In the genomic region with DNA sequence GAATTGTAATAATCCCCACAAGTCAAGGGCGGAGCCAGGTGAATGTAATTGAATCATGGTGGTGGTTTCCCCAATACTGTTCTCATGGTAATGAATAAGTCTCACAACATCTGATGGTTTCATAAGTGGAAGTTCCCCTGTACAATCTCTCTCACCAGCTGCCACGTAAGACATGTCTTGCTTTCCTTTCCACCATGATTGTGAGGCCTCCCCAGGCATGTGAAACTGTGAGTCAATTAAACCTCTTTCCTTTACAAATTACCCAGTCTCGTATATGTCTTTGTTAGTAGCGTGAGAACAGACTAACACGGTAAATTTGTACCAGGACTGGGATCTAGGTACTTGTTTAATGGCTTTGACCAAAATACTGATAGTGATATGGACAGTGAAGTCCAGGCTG, we compare ENCODE assay signal across 21 cellular contexts.
DNase-seq lines count a peak whose midpoint lies in the region; ATAC-seq, FAIRE-seq and TF ChIP-seq lines count a peak whose summit lies in the region.
"Had no signal": no experiment of that assay in that cellular context is flagged by ENCODE, and none has a peak within 500 bp of the region (broad histone marks: within the 10 kb centered on the region; RNA-seq: fewer than 3 reads in every experiment).

No MANE protein-coding gene starts in this region.

- 7% methylated on average over 5 of the region's 5 CpGs for WGBS in GM12878 (ENCODE audit: insufficient coverage, insufficient replicate concordance, low lambda C conversion rate, missing lambda C conversion rate)
- WGBS in mesenchymal stem cell: 92% methylated on average over 5 of the region's 5 CpGs

- H2BK15ac ChIP-seq in mesenchymal stem cell (ENCODE audit: low read depth, poor library complexity, severe bottlenecking): no peak overlapping the region

- no peak for TF ChIP-seq RAD21 in GM12878 (IDR thresholded peaks at IDR 0.05; ENCODE audit: insufficient read depth, low read depth, low read length)

- BruUV-seq in GM12878 (replicated peaks; lab: Mats Ljungman, UMichigan): no TSS peak

- H3K79me1 ChIP-seq in mesenchymal stem cell (replicated peaks; ENCODE audit: low read length, poor library complexity, severe bottlenecking): no peaks in the 10 kb centered on the region

- no peak overlapping the region for H3K4me3 ChIP-seq in KMS-11 (IDR thresholded peaks at IDR 0.05; ENCODE audit: insufficient read depth, low read depth, low read length)
- no peak overlapping the region for H3K4me3 ChIP-seq in GM12878
- H3K4me3 ChIP-seq in mesenchymal stem cell (ENCODE audit: insufficient read depth in 1 of 2, low read depth in 1 of 2, low read length in 2 of 2): no peak overlapping the region
- H3K4me3 ChIP-seq: K562 had no signal

- no peak overlapping the region for H2BK5ac ChIP-seq in mesenchymal stem cell (ENCODE audit: low read depth, low read length, poor library complexity, severe bottlenecking)

- H4K91ac ChIP-seq in mesenchymal stem cell (ENCODE audit: low read length): no peak overlapping the region

- H4K20me1 ChIP-seq in KMS-11 (ENCODE audit: insufficient read depth): no peaks in the 10 kb centered on the region
- no peaks in the 10 kb centered on the region for H4K20me1 ChIP-seq in GM12878 (ENCODE audit: control insufficient read depth, insufficient read depth)

- H3K9ac ChIP-seq in KMS-11 (peak overlapping the region; percentile 36), GM12878 (ENCODE audit: control insufficient read depth, insufficient read depth, low read length) (no peak overlapping the region), mesenchymal stem cell (ENCODE audit: low read length) (no peak overlapping the region)

- in situ Hi-C loops in GM12878 (cut with MboI): no loop called here

- no peak for TF ChIP-seq CTCF in KMS-11 (conservative IDR thresholded peaks at IDR 0.05; ENCODE audit: low read depth, low read length)
- no peak for TF ChIP-seq CTCF in GM12878 (IDR thresholded peaks at IDR 0.05 in 2 of 3, conservative IDR thresholded peaks at IDR 0.05 in 1 of 3; ENCODE audit: control insufficient read depth in 2 of 3, extremely low read depth in 1 of 3, insufficient read depth in 1 of 3, low read depth in 3 of 3, low read length in 3 of 3)

- H3K27ac Mint-ChIP-seq in activated naive CD8-positive, alpha-beta T cell treated with anti-CD3 and anti-CD28 coated beads, Interleukin-2, amount 50 U/mL, for 24 hours: no peak overlapping the region
- H3K27ac Mint-ChIP-seq: B cell; CD4-positive, alpha-beta T cell; HFFc6 had no signal

- H3K4me3 Mint-ChIP-seq in activated naive CD8-positive, alpha-beta T cell treated with anti-CD3 and anti-CD28 coated beads, Interleukin-2, amount 50 U/mL, for 24 hours: no peak overlapping the region
- H3K4me3 Mint-ChIP-seq: B cell; CD4-positive, alpha-beta T cell; HFFc6 had no signal

- H3K27me3 ChIP-seq in KMS-11 (ENCODE audit: insufficient read depth, low read depth) (no peaks in the 10 kb centered on the region), GM12878 (replicated peaks in 1 of 2; ENCODE audit: control insufficient read depth in 2 of 2, insufficient read depth in 2 of 2, low read length in 1 of 2) (no peaks in the 10 kb centered on the region), mesenchymal stem cell (ENCODE audit: control insufficient read depth in 1 of 2, insufficient read depth in 1 of 2, low read length in 2 of 2) (no peaks in the 10 kb centered on the region)

- peaks cover 4% of the 10 kb centered on the region for H3K9me3 Mint-ChIP-seq in activated naive CD8-positive, alpha-beta T cell treated with anti-CD3 and anti-CD28 coated beads, Interleukin-2, amount 50 U/mL, for 24 hours

- peaks cover 2% of the 10 kb centered on the region; the same call in 2 of the 3 replicates for H3K9me3 ChIP-seq in GM12878 (replicated peaks; ENCODE audit: control insufficient read depth, insufficient read depth, low read length)
- peaks cover 3% of the 10 kb centered on the region for H3K9me3 ChIP-seq in mesenchymal stem cell (ENCODE audit: control insufficient read depth, low read length)

- H3K14ac ChIP-seq in mesenchymal stem cell (ENCODE audit: low read length in 2 of 2): no peak overlapping the region

- H3K4me1 ChIP-seq in KMS-11 (ENCODE audit: low read depth, poor library complexity, severe bottlenecking) (peaks cover 31% of the 10 kb centered on the region), GM12878 (ENCODE audit: control insufficient read depth, insufficient read depth, low read length) (no peaks in the 10 kb centered on the region), mesenchymal stem cell (ENCODE audit: control insufficient read depth, insufficient read depth, low read depth, low read length) (no peaks in the 10 kb centered on the region)

- no peak overlapping the region for H3K18ac ChIP-seq in mesenchymal stem cell (ENCODE audit: low read depth in 1 of 2, low read length in 2 of 2)

- H4K8ac ChIP-seq in mesenchymal stem cell (ENCODE audit: low read length): no peak overlapping the region

- RAD21 ChIA-PET in GM12878 (lab: Charles Lee; ENCODE audit: unreplicated experiment): no interaction called here

- ATAC-seq in HG02798 (IDR thresholded peaks at IDR 0.05; ENCODE audit: poor library complexity, unreplicated experiment) (peak; percentile 40), GM12878 (peak; percentile 98)
- ATAC-seq in activated naive CD8-positive, alpha-beta T cell treated with anti-CD3 and anti-CD28 coated beads, Interleukin-2, amount 50 U/mL, for 24 hours: no peak
- ATAC-seq: K562 had no signal

- no peaks in the 10 kb centered on the region for H3K4me1 Mint-ChIP-seq in activated naive CD8-positive, alpha-beta T cell treated with anti-CD3 and anti-CD28 coated beads, Interleukin-2, amount 50 U/mL, for 24 hours
- H3K4me1 Mint-ChIP-seq: B cell had no signal

- H3K4ac ChIP-seq in mesenchymal stem cell (ENCODE audit: low read depth in 1 of 2, low read length in 2 of 2): no peak overlapping the region

- no peak overlapping the region for H2AK5ac ChIP-seq in mesenchymal stem cell (ENCODE audit: low read length, severe bottlenecking)

- DNase-seq in NCI-H82 (lab: John Stamatoyannopoulos, UW) (peak; percentile 12), NCI-H82 treated with DMSO at 0.1 percent for 48 hours (lab: John Stamatoyannopoulos, UW; ENCODE audit: unreplicated experiment) (no peak), GM12878 (ENCODE audit: low read depth, low spot score) (peak; percentile 15), mesenchymal stem cell (no peak)
- no peak for DNase-seq in activated naive CD8-positive, alpha-beta T cell treated with anti-CD3 and anti-CD28 coated beads, Interleukin-2, amount 50 U/mL, for 24 hours
- DNase-seq in stimulated activated naive CD4-positive, alpha-beta T cell (lab: John Stamatoyannopoulos, UW): no peak
- DNase-seq: ACHN; C1 segment of cervical spinal cord; Calu3; CD4-positive, alpha-beta T cell; DMS 273 treated with DMSO at 0.1 percent for 48 hours; HCEC 1CT; HFFc6; Kasumi-1 had no signal

- POLR2A ChIA-PET in GM12878 (lab: Charles Lee): no interaction called here

- FAIRE-seq in GM12878 (lab: Jason Lieb, UNC): no peak
- FAIRE-seq: GM12891, H1, K562 had no signal

- H3K27ac ChIP-seq in KMS-11: peak overlapping the region; percentile 93
- no peak overlapping the region for H3K27ac ChIP-seq in GM12878 (ENCODE audit: control insufficient read depth, insufficient read depth)
- H3K27ac ChIP-seq in mesenchymal stem cell (ENCODE audit: low read length, poor library complexity, severe bottlenecking): no peak overlapping the region
- H3K27ac ChIP-seq: 22Rv1 had no signal

- no peak for TF ChIP-seq POLR2A in GM12878 (IDR thresholded peaks at IDR 0.05; ENCODE audit: low read depth, low read length)

- no peak overlapping the region for H2BK12ac ChIP-seq in mesenchymal stem cell (ENCODE audit: low read length in 2 of 2)

- H3K36me3 Mint-ChIP-seq in activated naive CD8-positive, alpha-beta T cell treated with anti-CD3 and anti-CD28 coated beads, Interleukin-2, amount 50 U/mL, for 24 hours (ENCODE audit: low read depth): no peaks in the 10 kb centered on the region

- peak in 1 of 2 experiments; percentile 56; a peak in 1 of 4 replicates for TF ChIP-seq EP300 in GM12878 (IDR thresholded peaks at IDR 0.05; ENCODE audit: borderline replicate concordance in 1 of 2, control insufficient read depth in 1 of 2, low read depth in 2 of 2, low read length in 2 of 2)

- peak overlapping the region; percentile 58 for H3K4me2 ChIP-seq in KMS-11
- no peak overlapping the region for H3K4me2 ChIP-seq in GM12878 (ENCODE audit: control insufficient read depth, insufficient read depth)
- H3K4me2 ChIP-seq in mesenchymal stem cell (ENCODE audit: low read length, poor library complexity, severe bottlenecking): no peak overlapping the region

- no peak overlapping the region for H2BK120ac ChIP-seq in mesenchymal stem cell (ENCODE audit: low read depth, low read length)

- intact Hi-C loops in GM12878 (cut with micrococcal nuclease; ENCODE audit: unreplicated experiment): no loop called here

- CTCF ChIA-PET in GM12878 (lab: Yijun Ruan, JAX): no interaction called here

- H2AFZ ChIP-seq in KMS-11 (ENCODE audit: low read depth): peak overlapping the region; percentile 21; the same call in 1 of the 2 replicates
- H2AFZ ChIP-seq in GM12878 (ENCODE audit: control insufficient read depth, low read depth, low read length): no peak overlapping the region
- H2AFZ ChIP-seq in mesenchymal stem cell (ENCODE audit: low read depth, low read length): no peak overlapping the region

- H3K36me3 ChIP-seq in KMS-11 (ENCODE audit: insufficient read depth) (no peaks in the 10 kb centered on the region), GM12878 (ENCODE audit: control insufficient read depth in 2 of 2, insufficient read depth in 2 of 2, low read length in 1 of 2) (no peaks in the 10 kb centered on the region), mesenchymal stem cell (ENCODE audit: control insufficient read depth in 1 of 2, insufficient read depth in 2 of 2, low read depth in 1 of 2, low read length in 2 of 2) (no peaks in the 10 kb centered on the region)

- no peak overlapping the region for H3K23ac ChIP-seq in mesenchymal stem cell (ENCODE audit: low read length in 2 of 2)

- SMC1A ChIA-PET in GM12878 (lab: Charles Lee; ENCODE audit: uncharacterized antibody, unreplicated experiment): no interaction called here

- H3K79me2 ChIP-seq in KMS-11 (ENCODE audit: insufficient read depth, low read depth) (no peaks in the 10 kb centered on the region), GM12878 (ENCODE audit: control insufficient read depth, insufficient read depth, low read length) (no peaks in the 10 kb centered on the region)

- H3K27me3 Mint-ChIP-seq in activated naive CD8-positive, alpha-beta T cell treated with anti-CD3 and anti-CD28 coated beads, Interleukin-2, amount 50 U/mL, for 24 hours: no peaks in the 10 kb centered on the region
- H3K27me3 Mint-ChIP-seq: B cell; CD4-positive, alpha-beta T cell had no signal

TF ChIP-seq in GM12878, 131 proteins besides CTCF, POLR2A, EP300 and RAD21 (continues in another document):
- TF ChIP-seq BHLHE40 (IDR thresholded peaks at IDR 0.05; ENCODE audit: borderline replicate concordance in 1 of 2, low read depth in 2 of 2, low read length in 1 of 2): peak in 1 of 2 experiments; percentile 46; a peak in 1 of 4 replicates

Comparison
In these comparisons a context has a peak if more than half of its experiments do, and no peak if none do; other contexts are left out.
1. DNase-seq: peak in NCI-H82 (single experiment) and GM12878 (single experiment); none in NCI-H82 treated with DMSO at 0.1 percent for 48 hours (single experiment), activated naive CD8-positive, alpha-beta T cell treated with anti-CD3 and anti-CD28 coated beads, Interleukin-2, amount 50 U/mL, for 24 hours (single experiment), mesenchymal stem cell (single experiment) and stimulated activated naive CD4-positive, alpha-beta T cell (0 of 6).